8 cellular contexts compared by ENCODE assay signal in genomic region chr12:64682572-64683277, GRCh38.
DNase-seq lines count a peak whose midpoint lies in the region; ATAC-seq and TF ChIP-seq lines count a peak whose summit lies in the region.

No MANE protein-coding gene starts in this region.

- no peaks in the 10 kb centered on the region for H3K9me3 Mint-ChIP-seq in central memory CD8-positive, alpha-beta T cell
- H3K9me3 Mint-ChIP-seq in nephron progenitor cell, result no peaks in the 10 kb centered on the region
- H3K9me3 Mint-ChIP-seq in activated T-helper 2 cell treated with anti-CD3 and anti-CD28 coated beads, Interferon-gamma antibody, Interleukin-2, Interleukin-4, amounts not matched to agents 10 μg/mL and 5 μg/mL and 100 μg/mL, durations not matched to agents 14 hours and 24 hours and 36 hours, result no peaks in the 10 kb centered on the region

- intact Hi-C loops in activated T-helper 2 cell treated with anti-CD3 and anti-CD28 coated beads, Interferon-gamma antibody, Interleukin-2, Interleukin-4, amounts not matched to agents 10 μg/mL and 5 μg/mL and 100 μg/mL, durations not matched to agents 14 hours and 24 hours and 36 hours (cut with micrococcal nuclease), result loop anchor here (5.0 kb wide), 1 partner anchor 225 kb away; no protein-coding TSS in a partner anchor

- peaks cover 65% of the 10 kb centered on the region for H3K4me1 Mint-ChIP-seq in central memory CD8-positive, alpha-beta T cell
- peaks cover 64% of the 10 kb centered on the region for H3K4me1 Mint-ChIP-seq in nephron progenitor cell
- H3K4me1 Mint-ChIP-seq in activated T-helper 2 cell treated with anti-CD3 and anti-CD28 coated beads, Interferon-gamma antibody, Interleukin-2, Interleukin-4, amounts not matched to agents 10 μg/mL and 5 μg/mL and 100 μg/mL, durations not matched to agents 14 hours and 24 hours and 36 hours (ENCODE audit: low read depth), result peaks cover 62% of the 10 kb centered on the region

- H3K27ac Mint-ChIP-seq in central memory CD8-positive, alpha-beta T cell (ENCODE audit: low read depth), result peak overlapping the region; percentile 96
- H3K27ac Mint-ChIP-seq in nephron progenitor cell, result peak overlapping the region; percentile 94
- no peak overlapping the region for H3K27ac Mint-ChIP-seq in activated T-helper 2 cell treated with anti-CD3 and anti-CD28 coated beads, Interferon-gamma antibody, Interleukin-2, Interleukin-4, amounts not matched to agents 10 μg/mL and 5 μg/mL and 100 μg/mL, durations not matched to agents 14 hours and 24 hours and 36 hours

- DNase-seq in D341Med (ENCODE audit: low spot score), result peak; percentile 55
- peak; percentile 58 for DNase-seq in NCI-H2171 (lab: John Stamatoyannopoulos, UW)
- DNase-seq in central memory CD8-positive, alpha-beta T cell (ENCODE audit: low spot score in 2 of 2), result no peak
- DNase-seq in nephron progenitor cell, result no peak
- DNase-seq in NCI-H526 (lab: John Stamatoyannopoulos, UW), result no peak
- DNase-seq in activated T-helper 2 cell treated with anti-CD3 and anti-CD28 coated beads, Interferon-gamma antibody, Interleukin-2, Interleukin-4, amounts not matched to agents 10 μg/mL and 5 μg/mL and 100 μg/mL, durations not matched to agents 14 hours and 24 hours and 36 hours (ENCODE audit: low spot score), result no peak
- no peak for DNase-seq in activated CD8-positive, alpha-beta memory T cell treated with anti-CD3 and anti-CD28 coated beads, Interleukin-2, amount 50 U/mL, for 4 hours

- H3K27me3 Mint-ChIP-seq in central memory CD8-positive, alpha-beta T cell, result no peaks in the 10 kb centered on the region
- H3K27me3 Mint-ChIP-seq in nephron progenitor cell (ENCODE audit: low read depth, poor library complexity), result no peaks in the 10 kb centered on the region
- H3K27me3 Mint-ChIP-seq in activated T-helper 2 cell treated with anti-CD3 and anti-CD28 coated beads, Interferon-gamma antibody, Interleukin-2, Interleukin-4, amounts not matched to agents 10 μg/mL and 5 μg/mL and 100 μg/mL, durations not matched to agents 14 hours and 24 hours and 36 hours (ENCODE audit: low read depth), result no peaks in the 10 kb centered on the region

- peaks cover 45% of the 10 kb centered on the region for H3K36me3 Mint-ChIP-seq in central memory CD8-positive, alpha-beta T cell (ENCODE audit: insufficient read depth)
- peaks cover 41% of the 10 kb centered on the region for H3K36me3 Mint-ChIP-seq in nephron progenitor cell (ENCODE audit: low read depth)
- H3K36me3 Mint-ChIP-seq in activated T-helper 2 cell treated with anti-CD3 and anti-CD28 coated beads, Interferon-gamma antibody, Interleukin-2, Interleukin-4, amounts not matched to agents 10 μg/mL and 5 μg/mL and 100 μg/mL, durations not matched to agents 14 hours and 24 hours and 36 hours (ENCODE audit: low read depth), result peaks cover 45% of the 10 kb centered on the region

- TF ChIP-seq CTCF in nephron progenitor cell (IDR thresholded peaks at IDR 0.05), result no peak

- H3K4me3 Mint-ChIP-seq in central memory CD8-positive, alpha-beta T cell, result peak overlapping the region; percentile 63
- H3K4me3 Mint-ChIP-seq in nephron progenitor cell, result peak overlapping the region; percentile 45
- no peak overlapping the region for H3K4me3 Mint-ChIP-seq in activated T-helper 2 cell treated with anti-CD3 and anti-CD28 coated beads, Interferon-gamma antibody, Interleukin-2, Interleukin-4, amounts not matched to agents 10 μg/mL and 5 μg/mL and 100 μg/mL, durations not matched to agents 14 hours and 24 hours and 36 hours (ENCODE audit: low read depth)

- ATAC-seq in central memory CD8-positive, alpha-beta T cell (replicated peaks; ENCODE audit: extremely low read depth, poor library complexity, severe bottlenecking), result no peak
- ATAC-seq in GM19328 (IDR thresholded peaks at IDR 0.05; ENCODE audit: unreplicated experiment), result no peak

Comparison
In these comparisons a context has a peak if more than half of its experiments do, and no peak if none do; other contexts are left out.
1. DNase-seq: peak in D341Med (single experiment) and NCI-H2171 (single experiment); none in central memory CD8-positive, alpha-beta T cell (0 of 2), nephron progenitor cell (single experiment), NCI-H526 (0 of 2), activated T-helper 2 cell treated with anti-CD3 and anti-CD28 coated beads, Interferon-gamma antibody, Interleukin-2, Interleukin-4, amounts not matched to agents 10 μg/mL and 5 μg/mL and 100 μg/mL, durations not matched to agents 14 hours and 24 hours and 36 hours (single experiment) and activated CD8-positive, alpha-beta memory T cell treated with anti-CD3 and anti-CD28 coated beads, Interleukin-2, amount 50 U/mL, for 4 hours (single experiment).